ENCODE assay signal across 11 cellular contexts in the genomic region with DNA sequence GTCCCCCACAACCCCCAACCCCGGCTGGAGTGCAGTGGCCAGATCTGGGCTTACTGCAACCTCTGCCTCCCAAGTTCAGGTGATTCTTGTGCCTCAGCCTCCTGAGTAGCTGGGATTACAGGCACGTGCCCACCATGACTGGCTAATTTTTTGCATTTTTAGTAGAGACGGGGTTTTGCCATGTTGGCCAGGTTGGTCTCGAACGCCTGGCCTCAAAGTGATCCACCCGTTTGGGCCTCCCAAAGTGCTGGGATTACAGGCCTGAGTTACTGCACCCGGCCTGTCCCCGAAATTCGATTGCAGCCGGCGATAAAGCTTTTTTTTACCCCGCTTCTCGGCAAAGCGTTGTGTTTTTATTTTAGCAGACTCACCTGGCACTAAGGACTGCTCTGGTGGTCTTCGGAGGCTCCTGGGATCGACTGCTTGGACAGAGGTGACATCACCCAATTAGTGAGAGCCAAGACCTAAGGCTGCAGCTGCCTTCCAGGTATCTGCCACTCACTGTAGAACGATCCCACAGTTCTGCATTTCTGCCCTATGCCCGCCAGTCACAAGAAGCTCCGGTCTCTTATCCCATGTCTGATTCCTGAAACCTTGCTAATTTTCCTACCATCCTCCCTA.
DNase-seq lines count a peak whose midpoint lies in the region; ATAC-seq and TF ChIP-seq lines count a peak whose summit lies in the region.
"Had no signal": no experiment of that assay in that cellular context is flagged by ENCODE, and none has a peak within 500 bp of the region (broad histone marks: within the 10 kb centered on the region; RNA-seq: fewer than 3 reads in every experiment).

No MANE protein-coding gene starts in this region.

- H3K4me1 ChIP-seq in DND-41 (ENCODE audit: insufficient read depth, low read length) (no peaks in the 10 kb centered on the region), HUES64 (ENCODE audit: insufficient read depth, low read length) (no peaks in the 10 kb centered on the region), body of pancreas (no peaks in the 10 kb centered on the region)

- peaks cover 3% of the 10 kb centered on the region for H3K9me3 Mint-ChIP-seq in nephron

- no peak for TF ChIP-seq POLR2A in body of pancreas (IDR thresholded peaks at IDR 0.05)

- no peak overlapping the region for H3K9ac ChIP-seq in DND-41 (ENCODE audit: low read depth, low read length)
- H3K9ac ChIP-seq in HUES64 (ENCODE audit: low read depth, low read length): no peak overlapping the region

- DNase-seq in DND-41 (peak; percentile 41), body of pancreas (peak; percentile 43 to 67 (median 58)), NCI-H1048 (lab: John Stamatoyannopoulos, UW) (no peak), HUDEP-2 (lab: John Stamatoyannopoulos, UW; ENCODE audit: unreplicated experiment in 76 of 76) (no peak)
- DNase-seq: NCI-H1417 had no signal

- no peaks in the 10 kb centered on the region for H3K79me2 ChIP-seq in DND-41 (ENCODE audit: insufficient read depth, low read length)

- H3K9me3 ChIP-seq in DND-41 (ENCODE audit: insufficient read depth, low read length, severe bottlenecking) (peaks cover 13% of the 10 kb centered on the region), HUES64 (ENCODE audit: insufficient read depth, low read depth, low read length) (peaks cover 11% of the 10 kb centered on the region), body of pancreas (no peaks in the 10 kb centered on the region)

- H3K4me2 ChIP-seq in DND-41 (ENCODE audit: insufficient read depth, low read length): no peak overlapping the region; the same call in none of the 2 replicates

- no peak for ATAC-seq in DND-41 (ENCODE audit: insufficient read depth, low read depth)
- peak; percentile 43 for ATAC-seq in body of pancreas
- no peak for ATAC-seq in HG03342 (IDR thresholded peaks at IDR 0.05; ENCODE audit: unreplicated experiment)
- ATAC-seq in HG03521 (IDR thresholded peaks at IDR 0.05; ENCODE audit: unreplicated experiment): no peak
- ATAC-seq: Panc1 had no signal

- H3K4me3 ChIP-seq in DND-41 (ENCODE audit: low read depth in 1 of 2, low read length in 2 of 2) (no peak overlapping the region), HUES64 (ENCODE audit: low read length) (no peak overlapping the region), body of pancreas (no peak overlapping the region)

- H3K27ac Mint-ChIP-seq in nephron: peak overlapping the region in 2 of 3 experiments; percentile 62 to 66

- no peaks in the 10 kb centered on the region for H4K20me1 ChIP-seq in DND-41 (ENCODE audit: insufficient read depth, low read length)

- H3K27ac ChIP-seq in DND-41 (ENCODE audit: low read length) (no peak overlapping the region), HUES64 (ENCODE audit: low read depth, low read length) (0 out of 2 replicates have a peak overlapping the region, but pooled peaks have one; percentile 15), body of pancreas (no peak overlapping the region)
- H3K27ac ChIP-seq: HL-60 had no signal

- H3K4me1 Mint-ChIP-seq in nephron: no peaks in the 10 kb centered on the region

- H3K4me3 Mint-ChIP-seq in nephron: peak overlapping the region in 1 of 3 experiments; percentile 23

- no peaks in the 10 kb centered on the region for H3K27me3 Mint-ChIP-seq in nephron (ENCODE audit: low read depth)

- 82% methylated on average over 19 of the region's 19 CpGs for WGBS in HUES64
- WGBS in body of pancreas, 2 donors: 60 to 61% methylated on average over 16 to 19 of the region's 19 CpGs

- no peak overlapping the region for H2AFZ ChIP-seq in DND-41 (ENCODE audit: low read depth, low read length)

- TF ChIP-seq CTCF in DND-41 (IDR thresholded peaks at IDR 0.05; ENCODE audit: borderline replicate concordance, extremely low read depth, low read length, poor library complexity, severe bottlenecking): no peak
- no peak for TF ChIP-seq CTCF in body of pancreas (IDR thresholded peaks at IDR 0.05)
- no peak for TF ChIP-seq CTCF in nephron (IDR thresholded peaks at IDR 0.05; ENCODE audit: unreplicated experiment in 3 of 3)

- no peaks in the 10 kb centered on the region for H3K36me3 Mint-ChIP-seq in nephron (ENCODE audit: low read depth)

- H3K27me3 ChIP-seq in DND-41 (ENCODE audit: insufficient read depth, low read length, poor library complexity) (no peaks in the 10 kb centered on the region), HUES64 (ENCODE audit: insufficient read depth, low read length) (no peaks in the 10 kb centered on the region), body of pancreas (no peaks in the 10 kb centered on the region)

- intact Hi-C loops in body of pancreas (cut with DNase I): loop anchor here (10.0 kb wide), 1 partner anchor 292 kb away; a partner anchor contains a TSS

- H3K36me3 ChIP-seq in DND-41 (ENCODE audit: insufficient read depth, low read length): peaks cover 6% of the 10 kb centered on the region
- H3K36me3 ChIP-seq in HUES64 (ENCODE audit: insufficient read depth, low read length): no peaks in the 10 kb centered on the region
- no peaks in the 10 kb centered on the region for H3K36me3 ChIP-seq in body of pancreas (replicated peaks in 1 of 2; ENCODE audit: insufficient read depth in 1 of 2, low read depth in 2 of 2)

Comparison
In these comparisons a context has a peak if more than half of its experiments do, and no peak if none do; other contexts are left out.
1. DNase-seq: peak in DND-41 (single experiment) and body of pancreas (4 of 4); none in NCI-H1048 (single experiment) and HUDEP-2 (0 of 76).